ENCODE assay signal across 1 cellular context in the genomic region with DNA sequence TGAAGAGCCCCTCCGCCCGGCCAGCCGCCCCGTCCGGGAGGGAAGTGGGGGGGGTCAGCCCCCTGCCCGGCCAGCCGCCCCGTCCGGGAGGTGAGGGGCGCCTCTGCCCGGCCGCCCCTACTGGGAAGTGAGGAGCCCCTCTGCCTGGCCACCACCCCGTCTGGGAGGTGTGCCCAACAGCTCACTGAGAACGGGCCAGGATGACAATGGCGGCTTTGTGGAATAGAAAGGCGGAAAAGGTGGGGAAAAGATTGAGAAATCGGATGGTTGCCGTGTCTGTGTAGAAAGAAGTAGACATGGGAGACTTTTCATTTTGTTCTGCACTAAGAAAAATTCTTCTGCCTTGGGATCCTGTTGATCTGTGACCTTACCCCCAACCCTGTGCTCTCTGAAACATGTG. TPM values are rescaled to one million over a fixed set of nuclear protein-coding genes. Genes with fewer than 3 reads are reported as not detected.
"Had no signal": no experiment of that assay in that cellular context is flagged by ENCODE, and none has a peak within 500 bp of the region (broad histone marks: within the 10 kb centered on the region; RNA-seq: fewer than 3 reads in every experiment).

No MANE protein-coding gene starts in this region.

RNA-seq across cellular contexts. Expression of a gene that starts 6.6 kb away (rescaled TPM):
- total RNA-seq: G401 had no signal
